In genomic region chr7:79862447-79862846, GRCh38 we compare ENCODE assay signal across 2 cellular contexts.
A peak's percentile ranks its signal among the peaks of the same experiment; 100 is the strongest.
TF ChIP-seq lines count a peak whose summit lies in the region.

No MANE protein-coding gene starts in this region.

TF ChIP-seq in HepG2, 621 proteins besides CTCF, POLR2A, EP300 and RAD21:
- peak; percentile 53; the same call in 1 of the 2 replicates for TF ChIP-seq MAFF (IDR thresholded peaks at IDR 0.05; ENCODE audit: low read depth, low read length)
- TF ChIP-seq E2F2 (CRISPR knock-in tag; IDR thresholded peaks at IDR 0.05; ENCODE audit: borderline replicate concordance) = no peak
- TF ChIP-seq MAFK (conservative IDR thresholded peaks at IDR 0.05 in 1 of 2, IDR thresholded peaks at IDR 0.05 in 1 of 2; ENCODE audit: low read length in 2 of 2) = peak in 1 of 2 experiments; percentile 81; a peak in 2 of 4 replicates

TF ChIP-seq in H1, 55 proteins besides CTCF, POLR2A, EP300 and RAD21:
- TF ChIP-seq TBP (IDR thresholded peaks at IDR 0.05; ENCODE audit: low read depth, low read length) (no peak), MAFK (IDR thresholded peaks at IDR 0.05; ENCODE audit: low read depth, low read length) (peak; percentile 8; the same call in 1 of the 2 replicates), BACH1 (IDR thresholded peaks at IDR 0.05; ENCODE audit: low read length) (no peak), CBX8 (IDR thresholded peaks at IDR 0.05; ENCODE audit: borderline replicate concordance, low read depth, low read length) (no peak), BRCA1 (IDR thresholded peaks at IDR 0.05; ENCODE audit: low read depth, low read length) (no peak), TAF1 (IDR thresholded peaks at IDR 0.05; ENCODE audit: low read depth, low read length) (no peak), ATF3 (IDR thresholded peaks at IDR 0.05; ENCODE audit: insufficient read depth, low read depth, low read length) (no peak), MAX (IDR thresholded peaks at IDR 0.05) (no peak)
